8 cellular contexts compared by ENCODE assay signal in the genomic region with DNA sequence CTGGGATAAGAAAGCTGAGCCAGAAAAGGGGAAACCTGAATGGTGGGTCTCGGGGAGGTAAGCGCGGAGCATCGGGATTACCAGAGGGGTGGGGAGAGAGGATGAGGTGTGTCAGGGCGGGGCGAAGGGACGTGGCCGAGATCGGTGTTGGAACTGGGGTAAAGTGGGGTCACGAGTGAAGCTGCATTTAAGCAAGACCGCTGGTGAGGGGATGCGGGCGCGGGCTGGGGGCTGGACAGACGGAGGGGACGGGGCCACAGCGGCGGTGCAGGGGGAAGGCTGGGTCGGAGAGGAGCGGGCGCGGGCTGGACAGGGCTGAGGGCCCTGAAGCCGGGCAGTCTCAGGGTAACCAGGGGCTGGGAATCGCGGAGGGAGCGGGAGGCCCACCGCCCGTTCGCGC. TPM values are rescaled to one million over a fixed set of nuclear protein-coding genes. Genes with fewer than 3 reads are reported as not detected.
DNase-seq lines count a peak whose midpoint lies in the region; ATAC-seq, FAIRE-seq and TF ChIP-seq lines count a peak whose summit lies in the region.
"Not testable (repeated sequence)": the region's sequence is repeated elsewhere in the genome, so short reads cannot be mapped to it uniquely, and the experiment has no call there.

No MANE protein-coding gene starts in this region.

- peak overlapping the region; percentile 100 for H3K4me2 ChIP-seq in A549

- H3K9me3 Mint-ChIP-seq in activated CD8-positive, alpha-beta T cell treated with anti-CD3 and anti-CD28 coated beads for 36 hours; immature natural killer cell: not testable (repeated sequence)

- intact Hi-C loops in activated CD8-positive, alpha-beta T cell treated with anti-CD3 and anti-CD28 coated beads for 36 hours (cut with micrococcal nuclease); pancreas (cut with DNase I): not testable (repeated sequence)

- DNase-seq in A549 (ENCODE audit: low read depth in 1 of 2, low spot score in 1 of 2): peak; percentile 8 to 39
- not testable (repeated sequence) for DNase-seq in LNCaP clone FGC (ENCODE audit: low read depth); immature natural killer cell
- DNase-seq in activated CD8-positive, alpha-beta T cell treated with anti-CD3 and anti-CD28 coated beads for 36 hours: peak; percentile 36
- DNase-seq in pancreas: peak in 2 of 6 donors; percentile 20 to 31

- H3K4me3 Mint-ChIP-seq in activated CD8-positive, alpha-beta T cell treated with anti-CD3 and anti-CD28 coated beads for 36 hours: peak overlapping the region; percentile 89
- peak overlapping the region; percentile 89 to 95 (median 93) for H3K4me3 Mint-ChIP-seq in immature natural killer cell

- not testable (repeated sequence) for TF ChIP-seq POLR2A in A549 (IDR thresholded peaks at IDR 0.05; ENCODE audit: low read length)

- H3K9me3 ChIP-seq in A549; ectodermal cell (ENCODE audit: control insufficient read depth, low read length); pancreas: not testable (repeated sequence)

- WGBS in A549 (ENCODE audit: missing lambda C conversion rate): 2% methylated on average over 24 of the region's 30 CpGs
- WGBS in ectodermal cell, 2 experiments: 1 to 2% methylated on average over 27 to 30 of the region's 30 CpGs
- WGBS in pancreas, 2 donors: 0 to 1% methylated on average over 5 to 24 of the region's 30 CpGs

- H3K27me3 Mint-ChIP-seq in activated CD8-positive, alpha-beta T cell treated with anti-CD3 and anti-CD28 coated beads for 36 hours; immature natural killer cell (ENCODE audit: low read depth in 3 of 3): not testable (repeated sequence)

- not testable (repeated sequence) for TF ChIP-seq RAD21 in A549 (conservative IDR thresholded peaks at IDR 0.05 in 1 of 2, IDR thresholded peaks at IDR 0.05 in 1 of 2)

- not testable (repeated sequence) for H3K36me3 ChIP-seq in ectodermal cell (ENCODE audit: control insufficient read depth, insufficient read depth, low read length); pancreas

- H3K27ac ChIP-seq in A549 (peak overlapping the region; percentile 81 to 90), pancreas (peak overlapping the region; percentile 39 to 65 (median 60))
- H3K27ac ChIP-seq in ectodermal cell (ENCODE audit: insufficient read depth, low read depth, low read length, poor library complexity, severe bottlenecking): not testable (repeated sequence)

- peaks cover 20% of the 10 kb centered on the region for H3K4me1 Mint-ChIP-seq in activated CD8-positive, alpha-beta T cell treated with anti-CD3 and anti-CD28 coated beads for 36 hours (ENCODE audit: low read depth)
- H3K4me1 Mint-ChIP-seq in immature natural killer cell: peaks cover 29 to 30% of the 10 kb centered on the region in 2 donors

- CTCF ChIA-PET in A549 (lab: Yijun Ruan, JAX); activated CD8-positive, alpha-beta T cell treated with anti-CD3 and anti-CD28 coated beads for 36 hours (lab: Charles Lee): not testable (repeated sequence)

- FAIRE-seq in A549 (lab: Jason Lieb, UNC); pancreas (lab: Jason Lieb, UNC): not testable (repeated sequence)

- H3K4me3 ChIP-seq in A549: peak overlapping the region; percentile 93
- H3K4me3 ChIP-seq in LNCaP clone FGC (ENCODE audit: low read depth, low read length): peak overlapping the region; percentile 62
- peak overlapping the region; percentile 41 for H3K4me3 ChIP-seq in ectodermal cell (ENCODE audit: insufficient read depth, low read depth, low read length)
- peak overlapping the region; percentile 37 to 72 (median 56) for H3K4me3 ChIP-seq in pancreas

- not testable (repeated sequence) for TF ChIP-seq EP300 in A549 (IDR thresholded peaks at IDR 0.05)

- not testable (repeated sequence) for H3K27me3 ChIP-seq in ectodermal cell (ENCODE audit: control insufficient read depth, insufficient read depth, low read length, poor library complexity, severe bottlenecking); pancreas

- ATAC-seq in A549 (peak; percentile 60 to 75), GM18511 (IDR thresholded peaks at IDR 0.05; ENCODE audit: unreplicated experiment) (peak; percentile 34), HG02588 (IDR thresholded peaks at IDR 0.05; ENCODE audit: unreplicated experiment) (peak; percentile 19), pancreas (peak; percentile 20 to 40 (median 24))
- ATAC-seq in activated CD8-positive, alpha-beta T cell treated with anti-CD3 and anti-CD28 coated beads for 36 hours: peak; percentile 15

- not testable (repeated sequence) for H3K36me3 Mint-ChIP-seq in activated CD8-positive, alpha-beta T cell treated with anti-CD3 and anti-CD28 coated beads for 36 hours (ENCODE audit: low read depth); immature natural killer cell

- TF ChIP-seq CTCF in A549 (IDR thresholded peaks at IDR 0.05); LNCaP clone FGC (IDR thresholded peaks at IDR 0.05; ENCODE audit: control insufficient read depth, extremely low read depth, insufficient read depth); activated CD8-positive, alpha-beta T cell treated with anti-CD3 and anti-CD28 coated beads for 36 hours (IDR thresholded peaks at IDR 0.05); pancreas (IDR thresholded peaks at IDR 0.05): not testable (repeated sequence)

- peaks cover 23% of the 10 kb centered on the region for H3K4me1 ChIP-seq in A549
- not testable (repeated sequence) for H3K4me1 ChIP-seq in ectodermal cell (ENCODE audit: control insufficient read depth, insufficient read depth, low read length); pancreas

- POLR2A ChIA-PET in A549 (lab: Yijun Ruan, JAX); activated CD8-positive, alpha-beta T cell treated with anti-CD3 and anti-CD28 coated beads for 36 hours (lab: Charles Lee): not testable (repeated sequence)

- H3K27ac Mint-ChIP-seq in activated CD8-positive, alpha-beta T cell treated with anti-CD3 and anti-CD28 coated beads for 36 hours: peak overlapping the region; percentile 80
- H3K27ac Mint-ChIP-seq in immature natural killer cell: peak overlapping the region; percentile 89 to 97 (median 93)

RNA-seq across cellular contexts. Expression of gene PLEKHM1, which starts 0.3 kb away (rescaled TPM):
- polyA plus RNA-seq in A549 (2011; rRNA removed) (14.8 and 17.9 TPM in 2 replicates), A549 (2017; fragmentation: RNase III; extraction: RNeasy Plus Mini Kit Qiagen cat#74134 plus additional on column Dnase treatment) (10.7 to 13.4 TPM (median 13.2 TPM) in 3 replicates), immature natural killer cell (10 to 100 TPM in 2 of 3 donors, 1 to 10 TPM in 1; 7.9 to 34.3 (median 13.6) TPM), pancreas (10 to 100 TPM; 13.3 to 14.6 TPM)
- 14.2 and 15.5 TPM in 2 replicates for polyA plus RNA-seq in A549 (2012; cell fraction: cytosol; rRNA removed)
- 22.9 and 34.1 TPM in 2 replicates for polyA plus RNA-seq in A549 (2012; cell fraction: nucleus; rRNA removed)
- polyA minus RNA-seq in A549 (2011; rRNA and poly(A)+ RNA removed): 67.3 and 71.0 TPM in 2 replicates
- 10 to 100 TPM; 18.8 to 20.0 TPM for total RNA-seq in activated CD8-positive, alpha-beta T cell treated with anti-CD3 and anti-CD28 coated beads for 36 hours
- polyA plus RNA-seq in ectodermal cell (2013, experiment 1 of 4): 12.7 TPM
- 12.1 TPM for polyA plus RNA-seq in ectodermal cell (2013, experiment 2 of 4)
- 6.8 TPM for polyA plus RNA-seq in ectodermal cell (2013, experiment 3 of 4)
- polyA plus RNA-seq in ectodermal cell (2013, experiment 4 of 4): 7.4 TPM
- total RNA-seq in pancreas: 10 to 100 TPM; 15.5 to 30.7 (median 16.5) TPM

RNA-seq across cellular contexts. Expression of gene ARHGAP27, which starts 57.5 kb away (rescaled TPM):
- 7.7 and 10.0 TPM in 2 replicates for polyA plus RNA-seq in A549 (2011; rRNA removed)
- polyA plus RNA-seq in A549 (2012; cell fraction: cytosol; rRNA removed): 21.4 and 21.7 TPM in 2 replicates
- 75.5 and 149 TPM in 2 replicates for polyA plus RNA-seq in A549 (2012; cell fraction: nucleus; rRNA removed)
- polyA plus RNA-seq in A549 (2017; fragmentation: RNase III; extraction: RNeasy Plus Mini Kit Qiagen cat#74134 plus additional on column Dnase treatment): 15.2 to 16.4 TPM (median 15.7 TPM) in 3 replicates
- 13.2 and 14.6 TPM in 2 replicates for polyA minus RNA-seq in A549 (2011; rRNA and poly(A)+ RNA removed)
- total RNA-seq in activated CD8-positive, alpha-beta T cell treated with anti-CD3 and anti-CD28 coated beads for 36 hours: 10 to 100 TPM; 37.8 to 40.9 TPM
- polyA plus RNA-seq in ectodermal cell (2013, experiment 1 of 4): 2.2 TPM
- 3.2 TPM for polyA plus RNA-seq in ectodermal cell (2013, experiment 2 of 4)
- polyA plus RNA-seq in ectodermal cell (2013, experiment 3 of 4): 3.1 TPM
- polyA plus RNA-seq in ectodermal cell (2013, experiment 4 of 4): 1.6 TPM
- polyA plus RNA-seq in immature natural killer cell: 10 to 100 TPM; 23.5 to 64.9 (median 27.8) TPM
- 10 to 100 TPM in 1 of 6 donors, 1 to 10 TPM in 5; 3.1 to 17.3 (median 6.1) TPM for total RNA-seq in pancreas
- 10 to 100 TPM; 16.9 to 22.4 TPM for polyA plus RNA-seq in pancreas

Comparison
In these comparisons a context has a peak if more than half of its experiments do, and no peak if none do; other contexts are left out.
1. ATAC-seq: peak in every context shown above with its lines; median percentile 68 in A549; 34 in GM18511; 24 in pancreas; 19 in HG02588; 15 in activated CD8-positive, alpha-beta T cell treated with anti-CD3 and anti-CD28 coated beads for 36 hours.
2. H3K4me3 ChIP-seq: peak in every context shown above with its lines; median percentile 93 in A549; 62 in LNCaP clone FGC; 56 in pancreas; 41 in ectodermal cell.